Comparison of ENCODE assay signal across 1 cellular context in the genomic region with DNA sequence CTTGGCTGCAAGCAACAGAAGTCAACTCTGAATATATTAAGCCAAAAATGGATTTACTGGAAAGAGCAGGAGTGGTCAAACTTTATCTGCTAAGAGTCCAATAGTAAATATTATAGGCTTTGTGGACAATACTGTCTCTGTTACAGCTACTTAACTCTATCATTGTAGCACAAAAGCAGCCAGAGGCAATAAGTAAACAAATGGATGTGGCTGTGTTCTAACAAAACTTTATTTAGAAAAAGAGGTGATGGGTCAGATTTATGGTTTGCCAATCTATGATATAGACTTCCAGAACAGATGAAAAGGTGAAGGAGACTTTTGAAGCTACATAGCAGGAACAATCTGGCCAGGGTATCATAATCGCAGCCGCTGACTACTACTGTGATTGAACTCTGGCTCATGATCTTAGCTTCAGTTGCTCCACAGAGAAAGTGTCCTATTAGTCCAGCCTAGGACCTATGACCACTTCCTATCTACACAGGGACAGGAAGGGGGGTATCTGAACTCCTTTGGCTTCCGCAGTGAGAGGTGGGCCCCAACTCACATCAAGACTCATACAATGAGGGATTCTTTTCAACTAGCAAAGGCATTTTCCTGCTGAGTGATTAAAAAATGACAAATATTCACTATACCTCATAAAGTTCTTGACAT.
A peak's percentile ranks its signal among the peaks of the same experiment; 100 is the strongest.
TF ChIP-seq lines count a peak whose summit lies in the region.

No MANE protein-coding gene starts in this region.

TF ChIP-seq in HepG2, 621 proteins besides CTCF, POLR2A, EP300 and RAD21 (continued from another document):
- peak; percentile 18; the same call in 1 of the 2 replicates for TF ChIP-seq PAXIP1 (CRISPR knock-in tag; conservative IDR thresholded peaks at IDR 0.05)
- peak; percentile 56 for TF ChIP-seq PPARG (CRISPR knock-in tag; conservative IDR thresholded peaks at IDR 0.05)
- TF ChIP-seq ZNF839 (CRISPR knock-in tag; IDR thresholded peaks at IDR 0.05; ENCODE audit: borderline replicate concordance) = no peak
- TF ChIP-seq SAFB2 (CRISPR knock-in tag; IDR thresholded peaks at IDR 0.05; ENCODE audit: borderline replicate concordance, low read depth) = no peak
- TF ChIP-seq ZFX (CRISPR knock-in tag; IDR thresholded peaks at IDR 0.05; ENCODE audit: low read depth) = no peak
- no peak for TF ChIP-seq ZNF496 (CRISPR knock-in tag; IDR thresholded peaks at IDR 0.05; ENCODE audit: insufficient replicate concordance)
- TF ChIP-seq NFIC (IDR thresholded peaks at IDR 0.05; ENCODE audit: low read length) = peak; percentile 36; the same call in 1 of the 2 replicates
- TF ChIP-seq, protein P1, sequence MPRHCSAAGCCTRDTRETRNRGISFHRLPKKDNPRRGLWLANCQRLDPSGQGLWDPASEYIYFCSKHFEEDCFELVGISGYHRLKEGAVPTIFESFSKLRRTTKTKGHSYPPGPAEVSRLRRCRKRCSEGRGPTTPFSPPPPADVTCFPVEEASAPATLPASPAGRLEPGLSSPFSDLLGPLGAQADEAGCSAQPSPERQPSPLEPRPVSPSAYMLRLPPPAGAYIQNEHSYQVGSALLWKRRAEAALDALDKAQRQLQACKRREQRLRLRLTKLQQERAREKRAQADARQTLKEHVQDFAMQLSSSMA (CRISPR knock-in tag; IDR thresholded peaks at IDR 0.05) = no peak
- no peak for TF ChIP-seq REPIN1 (CRISPR knock-in tag; IDR thresholded peaks at IDR 0.05; ENCODE audit: borderline replicate concordance, low read depth)
- TF ChIP-seq TAF15 (IDR thresholded peaks at IDR 0.05; ENCODE audit: low read depth, low read length, poor library complexity, severe bottlenecking) = no peak
- no peak for TF ChIP-seq TARDBP (CRISPR knock-in tag; IDR thresholded peaks at IDR 0.05)
- no peak for TF ChIP-seq ZMYM4 (CRISPR knock-in tag; IDR thresholded peaks at IDR 0.05)
- TF ChIP-seq NR2F2 (IDR thresholded peaks at IDR 0.05; ENCODE audit: borderline replicate concordance, low read depth) = no peak
- no peak for TF ChIP-seq SOX13 (IDR thresholded peaks at IDR 0.05)
- TF ChIP-seq SOX13 (CRISPR knock-in tag; conservative IDR thresholded peaks at IDR 0.05 in 1 of 2, IDR thresholded peaks at IDR 0.05 in 1 of 2) = peak in 1 of 2 experiments; percentile 80; a peak in 2 of 4 replicates
- TF ChIP-seq IRX3 (CRISPR knock-in tag; IDR thresholded peaks at IDR 0.05; ENCODE audit: borderline replicate concordance, low read depth) = no peak
- TF ChIP-seq SP1 (IDR thresholded peaks at IDR 0.05) = no peak
- TF ChIP-seq SP1 (CRISPR knock-in tag; IDR thresholded peaks at IDR 0.05) = no peak
- TF ChIP-seq HHEX (CRISPR knock-in tag; IDR thresholded peaks at IDR 0.05) = no peak
- peak; percentile 39; the same call in 1 of the 2 replicates for TF ChIP-seq ISL2 (CRISPR knock-in tag; IDR thresholded peaks at IDR 0.05)
- no peak for TF ChIP-seq REL (CRISPR knock-in tag; conservative IDR thresholded peaks at IDR 0.05)
- TF ChIP-seq, protein P2, sequence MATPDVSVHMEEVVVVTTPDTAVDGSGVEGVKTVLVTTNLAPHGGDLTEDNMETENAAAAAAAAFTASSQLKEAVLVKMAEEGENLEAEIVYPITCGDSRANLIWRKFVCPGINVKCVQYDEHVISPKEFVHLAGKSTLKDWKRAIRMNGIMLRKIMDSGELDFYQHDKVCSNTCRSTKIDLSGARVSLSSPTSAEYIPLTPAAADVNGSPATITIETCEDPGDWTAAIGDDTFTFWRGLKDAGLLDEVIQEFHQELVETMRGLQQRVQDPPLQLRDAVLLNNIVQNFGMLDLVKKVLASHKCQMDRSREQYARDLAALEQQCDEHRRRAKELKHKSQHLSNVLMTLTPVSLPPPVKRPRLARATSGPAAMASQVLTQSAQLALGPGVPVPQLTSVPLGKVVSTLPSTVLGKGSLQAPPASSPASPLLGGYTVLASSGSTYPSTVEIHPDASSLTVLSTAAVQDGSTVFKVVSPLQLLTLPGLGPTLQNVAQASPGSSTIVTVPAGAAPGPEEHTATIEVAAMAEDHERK (CRISPR knock-in tag; IDR thresholded peaks at IDR 0.05; ENCODE audit: low read depth) = no peak
